ENCODE assay signal across 27 cellular contexts in genomic region chr3:149207475-149207874, GRCh38. TPM values are rescaled to one million over a fixed set of nuclear protein-coding genes. Genes with fewer than 3 reads are reported as not detected.
"Had no signal": no experiment of that assay in that cellular context is flagged by ENCODE, and none has a peak within 500 bp of the region (broad histone marks: within the 10 kb centered on the region; RNA-seq: fewer than 3 reads in every experiment).

No MANE protein-coding gene starts in this region.

- H3K4me3 ChIP-seq: colonic mucosa, esophagus muscularis mucosa, gastroesophageal sphincter, heart left ventricle, hepatocyte, lung, mucosa of descending colon, neural progenitor cell, thoracic aorta, tibial nerve, vagina had no signal

- H3K4me3 Mint-ChIP-seq: dendritic cell treated with granulocyte-macrophage colony-stimulating factor and Interleukin-4, amounts not matched to agents 40 ng/mL and 50 ng/mL, for 4 days; endodermal cell; memory B cell; naive thymus-derived CD4-positive, alpha-beta T cell; nephron; neural progenitor cell; stimulated activated naive B cell treated with anti-CD40 and anti-IgM and Interleukin-4, amounts not matched to agents 10 μg/mL and 1 μg/mL and 100 μg/mL, for 72 hours; stimulated activated naive CD8-positive, alpha-beta T cell treated with anti-CD3 and anti-CD28 coated beads, Interleukin-15, Interleukin-2, amounts not matched to agents 100 ng/mL and 50 ng/mL, for 24 hours had no signal

- FAIRE-seq: kidney had no signal

- H3K9me3 ChIP-seq: colonic mucosa, esophagus muscularis mucosa, gastroesophageal sphincter, heart left ventricle, mucosa of descending colon, thoracic aorta, tibial nerve, vagina had no signal

- H3K36me3 ChIP-seq: colonic mucosa, esophagus muscularis mucosa, gastroesophageal sphincter, heart left ventricle, neural progenitor cell, thoracic aorta, tibial nerve, vagina had no signal

- H3K27ac Mint-ChIP-seq: dendritic cell treated with granulocyte-macrophage colony-stimulating factor and Interleukin-4, amounts not matched to agents 40 ng/mL and 50 ng/mL, for 4 days; endodermal cell; memory B cell; naive thymus-derived CD4-positive, alpha-beta T cell; neural progenitor cell; progenitor cell of endocrine pancreas; stimulated activated naive B cell treated with anti-CD40 and anti-IgM and Interleukin-4, amounts not matched to agents 10 μg/mL and 1 μg/mL and 100 μg/mL, for 72 hours; stimulated activated naive CD8-positive, alpha-beta T cell treated with anti-CD3 and anti-CD28 coated beads, Interleukin-15, Interleukin-2, amounts not matched to agents 100 ng/mL and 50 ng/mL, for 24 hours had no signal

- H3K27me3 Mint-ChIP-seq: memory B cell; progenitor cell of endocrine pancreas; stimulated activated naive B cell treated with anti-CD40 and anti-IgM and Interleukin-4, amounts not matched to agents 10 μg/mL and 1 μg/mL and 100 μg/mL, for 72 hours had no signal

- H3K4me1 ChIP-seq: colonic mucosa, esophagus muscularis mucosa, gastroesophageal sphincter, neural progenitor cell, parathyroid adenoma, tibial nerve, vagina had no signal

- H3K4me1 Mint-ChIP-seq: nephron, neural progenitor cell had no signal

- ATAC-seq: gastroesophageal sphincter; left lobe of liver; mucosa of descending colon; naive thymus-derived CD4-positive, alpha-beta T cell; sciatic nerve; stimulated activated naive B cell treated with anti-CD40 and anti-IgM and Interleukin-4, amounts not matched to agents 10 μg/mL and 1 μg/mL and 100 μg/mL, for 72 hours had no signal

- H3K9ac ChIP-seq: neural progenitor cell, parathyroid adenoma had no signal

- H3K4me2 ChIP-seq: hepatocyte, neural progenitor cell had no signal

- H2AFZ ChIP-seq: hepatocyte, neural progenitor cell, parathyroid adenoma had no signal

- H3K36me3 Mint-ChIP-seq: memory B cell; naive thymus-derived CD4-positive, alpha-beta T cell; neural progenitor cell; stimulated activated naive B cell treated with anti-CD40 and anti-IgM and Interleukin-4, amounts not matched to agents 10 μg/mL and 1 μg/mL and 100 μg/mL, for 72 hours had no signal

- H3K27me3 ChIP-seq: colonic mucosa, esophagus muscularis mucosa, gastroesophageal sphincter, heart left ventricle, hepatocyte, neural progenitor cell, tibial nerve, vagina had no signal

- H3K79me2 ChIP-seq: hepatocyte, parathyroid adenoma had no signal

- H3K9me3 Mint-ChIP-seq: dendritic cell treated with granulocyte-macrophage colony-stimulating factor and Interleukin-4, amounts not matched to agents 40 ng/mL and 50 ng/mL, for 4 days; endodermal cell; naive thymus-derived CD4-positive, alpha-beta T cell; nephron; neural progenitor cell; stimulated activated naive B cell treated with anti-CD40 and anti-IgM and Interleukin-4, amounts not matched to agents 10 μg/mL and 1 μg/mL and 100 μg/mL, for 72 hours; stimulated activated naive CD8-positive, alpha-beta T cell treated with anti-CD3 and anti-CD28 coated beads, Interleukin-15, Interleukin-2, amounts not matched to agents 100 ng/mL and 50 ng/mL, for 24 hours had no signal

- DNase-seq: colonic mucosa; effector CD8-positive, alpha-beta T cell; endodermal cell; heart left ventricle; kidney; mucosa of descending colon; naive thymus-derived CD4-positive, alpha-beta T cell; stimulated activated naive B cell treated with anti-CD40 and anti-IgM and Interleukin-4, amounts not matched to agents 10 μg/mL and 1 μg/mL and 100 μg/mL, for 72 hours had no signal

- H3K27ac ChIP-seq: colonic mucosa, esophagus muscularis mucosa, gastroesophageal sphincter, heart left ventricle, hepatocyte, neural progenitor cell, parathyroid adenoma, thoracic aorta, tibial nerve, vagina had no signal

RNA-seq across cellular contexts. Expression of gene CP, which starts 14.2 kb away (rescaled TPM):
- total RNA-seq: chondrocyte, epithelial cell of proximal tubule, fibroblast of villous mesenchyme had no signal
